ENCODE assay signal across 11 cellular contexts in genomic region chr7:140671966-140672365, GRCh38. TPM values are rescaled to one million over a fixed set of nuclear protein-coding genes. Genes with fewer than 3 reads are reported as not detected.
DNase-seq lines count a peak whose midpoint lies in the region; ATAC-seq and TF ChIP-seq lines count a peak whose summit lies in the region.
"Had no signal": no experiment of that assay in that cellular context is flagged by ENCODE, and none has a peak within 500 bp of the region (broad histone marks: within the 10 kb centered on the region; RNA-seq: fewer than 3 reads in every experiment).

No MANE protein-coding gene starts in this region.

- intact Hi-C loops in CD14-positive monocyte (cut with micrococcal nuclease) (no loop called here), prostate gland (cut with DNase I) (loop anchor here (10.0 kb wide), 1 partner anchor 343 kb away; the partner anchor contains the start of gene MRPS33)

- peaks cover 0 to under 1% of the 10 kb centered on the region in 2 donors for H3K36me3 Mint-ChIP-seq in CD14-positive monocyte
- no peaks in the 10 kb centered on the region for H3K36me3 Mint-ChIP-seq in activated naive CD8-positive, alpha-beta T cell treated with anti-CD3 and anti-CD28 coated beads, Interleukin-2, amount 10 ng/mL, durations not matched to agents 7 days and 5 days
- peaks cover 0 to 8% (median 0%) of the 10 kb centered on the region in 3 donors for H3K36me3 Mint-ChIP-seq in naive thymus-derived CD8-positive, alpha-beta T cell

- no peaks in the 10 kb centered on the region for H3K27me3 ChIP-seq in prostate gland (replicated peaks; ENCODE audit: insufficient read depth)
- H3K27me3 ChIP-seq: cardiac muscle cell, heart right ventricle had no signal

- H3K4me3 Mint-ChIP-seq in CD14-positive monocyte = peak overlapping the region; percentile 77
- peak overlapping the region; percentile 64 for H3K4me3 Mint-ChIP-seq in activated naive CD8-positive, alpha-beta T cell treated with anti-CD3 and anti-CD28 coated beads, Interleukin-2, amount 10 ng/mL, durations not matched to agents 7 days and 5 days
- H3K4me3 Mint-ChIP-seq in naive thymus-derived CD8-positive, alpha-beta T cell = peak overlapping the region; percentile 58 to 92 (median 76)

- WGBS in prostate gland = 86% methylated on average over 15 of the region's 15 CpGs

- CTCF ChIA-PET in HEK293 (lab: Yijun Ruan, JAX) = no interaction called here

- DNase-seq in CD14-positive monocyte (ENCODE audit: low spot score) (peak; percentile 35), anterior cingulate cortex (lab: John Stamatoyannopoulos, UW) (no peak), prostate gland (ENCODE audit: low spot score) (no peak)
- no peak for DNase-seq in activated naive CD8-positive, alpha-beta T cell treated with anti-CD3 and anti-CD28 coated beads, Interleukin-2, amount 10 ng/mL, durations not matched to agents 7 days and 5 days
- DNase-seq in naive thymus-derived CD8-positive, alpha-beta T cell = no peak

- peak overlapping the region in 2 of 7 donors; percentile 11 to 43 for H3K27ac Mint-ChIP-seq in CD14-positive monocyte
- H3K27ac Mint-ChIP-seq in activated naive CD8-positive, alpha-beta T cell treated with anti-CD3 and anti-CD28 coated beads, Interleukin-2, amount 10 ng/mL, durations not matched to agents 7 days and 5 days = peak overlapping the region; percentile 51
- peak overlapping the region in 9 of 10 donors; percentile 11 to 89 (median 77) for H3K27ac Mint-ChIP-seq in naive thymus-derived CD8-positive, alpha-beta T cell

- POLR2A ChIA-PET in HEK293 (lab: Yijun Ruan, JAX) = no interaction called here
- POLR2A ChIA-PET in activated naive CD8-positive, alpha-beta T cell treated with anti-CD3 and anti-CD28 coated beads, Interleukin-2, amount 10 ng/mL, durations not matched to agents 7 days and 5 days (lab: Charles Lee) = no interaction called here
- POLR2A ChIA-PET in naive thymus-derived CD8-positive, alpha-beta T cell (lab: Charles Lee) = interaction anchor here (1.2 to 2.8 kb wide), 5 partner anchors 12 to 343 kb away, joined by 4 to 14 read pairs (median 7); partner anchors contain the start of genes MRPS33 and NDUFB2

- no peak for ATAC-seq in activated naive CD8-positive, alpha-beta T cell treated with anti-CD3 and anti-CD28 coated beads, Interleukin-2, amount 10 ng/mL, durations not matched to agents 7 days and 5 days (ENCODE audit: low read depth)
- ATAC-seq in naive thymus-derived CD8-positive, alpha-beta T cell = no peak
- ATAC-seq in HG03097 (IDR thresholded peaks at IDR 0.05; ENCODE audit: low FRiP score, unreplicated experiment) (no peak), HG03342 (IDR thresholded peaks at IDR 0.05; ENCODE audit: unreplicated experiment) (no peak)

- no peaks in the 10 kb centered on the region for H3K9me3 ChIP-seq in HEK293 (ENCODE audit: control insufficient read depth, insufficient read depth, low read depth, low read length)
- H3K9me3 ChIP-seq in prostate gland = no peaks in the 10 kb centered on the region
- H3K9me3 ChIP-seq: heart right ventricle, psoas muscle had no signal

- H3K4me1 Mint-ChIP-seq in CD14-positive monocyte = peaks cover 42% of the 10 kb centered on the region
- peaks cover 31% of the 10 kb centered on the region for H3K4me1 Mint-ChIP-seq in activated naive CD8-positive, alpha-beta T cell treated with anti-CD3 and anti-CD28 coated beads, Interleukin-2, amount 10 ng/mL, durations not matched to agents 7 days and 5 days
- H3K4me1 Mint-ChIP-seq in naive thymus-derived CD8-positive, alpha-beta T cell = peaks cover 5 to 42% (median 34%) of the 10 kb centered on the region in 4 donors

- TF ChIP-seq POLR2A in prostate gland (IDR thresholded peaks at IDR 0.05) = no peak

- H3K4me3 ChIP-seq in HEK293 (ENCODE audit: low read depth, low read length) (no peak overlapping the region), prostate gland (no peak overlapping the region)

- H3K36me3 ChIP-seq in HEK293 (ENCODE audit: control insufficient read depth in 2 of 2, insufficient read depth in 1 of 2, low read length in 2 of 2) (peaks cover 0 to 17% of the 10 kb centered on the region in 2 experiments; a peak in 2 of 3 replicates), prostate gland (no peaks in the 10 kb centered on the region)
- H3K36me3 ChIP-seq: cardiac muscle cell had no signal

- H3K4me1 ChIP-seq in HEK293 (ENCODE audit: control insufficient read depth, insufficient read depth, low read length) (no peaks in the 10 kb centered on the region), prostate gland (replicated peaks) (peaks cover 3% of the 10 kb centered on the region)

- TF ChIP-seq CTCF in CD14-positive monocyte (IDR thresholded peaks at IDR 0.05) (no peak), HEK293 (tag by site-specific recombination; IDR thresholded peaks at IDR 0.05) (no peak), prostate gland (IDR thresholded peaks at IDR 0.05) (no peak)

- H3K27ac ChIP-seq in HEK293 (ENCODE audit: extremely low read depth, low read depth, low read length) (no peak overlapping the region), prostate gland (no peak overlapping the region)
- H3K27ac ChIP-seq: cardiac muscle cell, psoas muscle had no signal

- H3K27me3 Mint-ChIP-seq in CD14-positive monocyte (ENCODE audit: low read depth in 3 of 3) = peaks cover 2 to 5% (median 3%) of the 10 kb centered on the region in 3 donors
- H3K27me3 Mint-ChIP-seq in activated naive CD8-positive, alpha-beta T cell treated with anti-CD3 and anti-CD28 coated beads, Interleukin-2, amount 10 ng/mL, durations not matched to agents 7 days and 5 days = peaks cover 5% of the 10 kb centered on the region
- H3K27me3 Mint-ChIP-seq in naive thymus-derived CD8-positive, alpha-beta T cell = no peaks in the 10 kb centered on the region

- H3K9me3 Mint-ChIP-seq in CD14-positive monocyte = peaks cover 0 to 4% (median 0%) of the 10 kb centered on the region in 7 donors
- H3K9me3 Mint-ChIP-seq in activated naive CD8-positive, alpha-beta T cell treated with anti-CD3 and anti-CD28 coated beads, Interleukin-2, amount 10 ng/mL, durations not matched to agents 7 days and 5 days = no peaks in the 10 kb centered on the region
- no peaks in the 10 kb centered on the region for H3K9me3 Mint-ChIP-seq in naive thymus-derived CD8-positive, alpha-beta T cell

TF ChIP-seq in HEK293, 187 proteins besides CTCF, POLR2A, EP300 and RAD21:
- TF ChIP-seq ZNF654 (tag by site-specific recombination; IDR thresholded peaks at IDR 0.05; ENCODE audit: low read depth) = no peak
- peak; percentile 35 for TF ChIP-seq SETDB1 (IDR thresholded peaks at IDR 0.05; ENCODE audit: insufficient read length, low read length)
TF ChIP-seq in HEK293: peak in this region for 1.

RNA-seq across cellular contexts. Expression of gene ADCK2, which starts 0.8 kb away (rescaled TPM):
- 10 to 100 TPM; 18.3 to 28.7 TPM for polyA plus RNA-seq in CD14-positive monocyte
- 10 to 100 TPM; 23.5 to 24.5 TPM for total RNA-seq in activated naive CD8-positive, alpha-beta T cell treated with anti-CD3 and anti-CD28 coated beads, Interleukin-2, amount 10 ng/mL, durations not matched to agents 7 days and 5 days
- 10 to 100 TPM; 16.4 to 17.1 TPM for total RNA-seq in naive thymus-derived CD8-positive, alpha-beta T cell
- 10 to 100 TPM; 25.2 to 28.5 (median 27.4) TPM for polyA plus RNA-seq in naive thymus-derived CD8-positive, alpha-beta T cell
- total RNA-seq in prostate gland = 10 to 100 TPM; 26.5 to 30.6 TPM

RNA-seq across cellular contexts. Expression of gene NDUFB2, which starts 24.5 kb away (rescaled TPM):
- 100 to 1,000 TPM; 479 to 516 TPM for polyA plus RNA-seq in CD14-positive monocyte
- 100 to 1,000 TPM; 138 to 157 TPM for total RNA-seq in activated naive CD8-positive, alpha-beta T cell treated with anti-CD3 and anti-CD28 coated beads, Interleukin-2, amount 10 ng/mL, durations not matched to agents 7 days and 5 days
- total RNA-seq in naive thymus-derived CD8-positive, alpha-beta T cell = 100 to 1,000 TPM in 1 of 2 experiments, 10 to 100 TPM in 1; 98.5 to 103 TPM
- 100 to 1,000 TPM; 434 to 524 (median 517) TPM for polyA plus RNA-seq in naive thymus-derived CD8-positive, alpha-beta T cell
- total RNA-seq in prostate gland = 100 to 1,000 TPM; 151 to 333 TPM

RNA-seq across cellular contexts. Expression of gene DENND2A, which starts 31.4 kb away (rescaled TPM):
- not detected for polyA plus RNA-seq in CD14-positive monocyte
- total RNA-seq in activated naive CD8-positive, alpha-beta T cell treated with anti-CD3 and anti-CD28 coated beads, Interleukin-2, amount 10 ng/mL, durations not matched to agents 7 days and 5 days = not detected
- under 1 TPM in 1 of 2 experiments, not detected in 1; 0.10 TPM for total RNA-seq in naive thymus-derived CD8-positive, alpha-beta T cell
- not detected for polyA plus RNA-seq in naive thymus-derived CD8-positive, alpha-beta T cell
- total RNA-seq in prostate gland = 1 to 10 TPM; 4.0 to 9.2 TPM
